8 cellular contexts compared by ENCODE assay signal in genomic region chr2:170715062-170715931, GRCh38. TPM values are rescaled to one million over a fixed set of nuclear protein-coding genes. Genes with fewer than 3 reads are reported as not detected.
DNase-seq lines count a peak whose midpoint lies in the region; ATAC-seq and TF ChIP-seq lines count a peak whose summit lies in the region.

Gene SP5, plus strand, starts transcription at chr2:170715337. Its CDS starts 176 bp downstream, at chr2:170715513.

- POLR2A ChIA-PET in activated CD8-positive, alpha-beta T cell treated with anti-CD3 and anti-CD28 coated beads, Interleukin-2, amount 10 ng/mL, durations not matched to agents 7 days and 5 days (lab: Charles Lee), result interaction anchor here (0.6 kb wide), 1 partner anchor 186 kb away, joined by 3 read pairs; no protein-coding TSS in a partner anchor
- POLR2A ChIA-PET in naive thymus-derived CD4-positive, alpha-beta T cell (lab: Charles Lee), result no interaction called here

- no peaks in the 10 kb centered on the region for H3K9me3 Mint-ChIP-seq in activated CD8-positive, alpha-beta T cell treated with anti-CD3 and anti-CD28 coated beads, Interleukin-2, amount 10 ng/mL, durations not matched to agents 7 days and 5 days (ENCODE audit: insufficient read depth)
- H3K9me3 Mint-ChIP-seq in naive thymus-derived CD4-positive, alpha-beta T cell, result peaks cover 0 to 7% (median 0%) of the 10 kb centered on the region in 11 donors

- peaks cover 75% of the 10 kb centered on the region for H3K27me3 Mint-ChIP-seq in activated CD8-positive, alpha-beta T cell treated with anti-CD3 and anti-CD28 coated beads, Interleukin-2, amount 10 ng/mL, durations not matched to agents 7 days and 5 days (ENCODE audit: low read depth)
- H3K27me3 Mint-ChIP-seq in naive thymus-derived CD4-positive, alpha-beta T cell, result peaks cover 67 to 74% (median 69%) of the 10 kb centered on the region in 5 donors

- H3K9me3 ChIP-seq in naive thymus-derived CD4-positive, alpha-beta T cell (ENCODE audit: control insufficient read depth in 2 of 3, low read length in 3 of 3), result no peaks in the 10 kb centered on the region

- no peak for TF ChIP-seq CTCF in GM06990 (IDR thresholded peaks at IDR 0.05; ENCODE audit: insufficient read depth, low read length, poor library complexity, severe bottlenecking)

- intact Hi-C loops in naive thymus-derived CD4-positive, alpha-beta T cell (cut with micrococcal nuclease), result loop anchor here (1.0 to 10.0 kb wide), 11 partner anchors 56 to 1387 kb away; partner anchors contain the start of genes ERICH2 (in 2 of the 2), DLX1 (in 1 of the 2), DLX2 (in 1 of the 2) and GAD1 (in 1 of the 2)

- peak; percentile 5 for DNase-seq in GM06990 (ENCODE audit: extremely low read depth, insufficient read length)
- peak; percentile 44 for DNase-seq in NCI-H2029 (lab: John Stamatoyannopoulos, UW)
- DNase-seq in activated CD8-positive, alpha-beta T cell treated with anti-CD3 and anti-CD28 coated beads, Interleukin-2, amount 10 ng/mL, durations not matched to agents 7 days and 5 days, result peak; percentile 54
- DNase-seq in fibroblast of gingiva (ENCODE audit: low read depth), result peak; percentile 18
- peak; percentile 25 to 63 (median 52) for DNase-seq in naive thymus-derived CD4-positive, alpha-beta T cell
- DNase-seq in NK-92 treated with Interleukin-12 subunit alpha and Interleukin-12 subunit beta, amount 100 ng/mL, for 24 hours (lab: John Stamatoyannopoulos, UW), result no peak

- H3K36me3 Mint-ChIP-seq in activated CD8-positive, alpha-beta T cell treated with anti-CD3 and anti-CD28 coated beads, Interleukin-2, amount 10 ng/mL, durations not matched to agents 7 days and 5 days (ENCODE audit: low read depth), result peaks cover 3% of the 10 kb centered on the region
- peaks cover 0 to 5% (median 0%) of the 10 kb centered on the region in 5 donors for H3K36me3 Mint-ChIP-seq in naive thymus-derived CD4-positive, alpha-beta T cell

- H3K4me3 ChIP-seq in GM06990 (replicated peaks; ENCODE audit: low read depth, low read length), result peak within 1 kb of the TSS; percentile 25; the same call in 1 of the 2 replicates
- H3K4me3 ChIP-seq in naive thymus-derived CD4-positive, alpha-beta T cell (ENCODE audit: low read length), result peak within 1 kb of the TSS; percentile 64

- no peak within 1 kb of the TSS for H3K27ac ChIP-seq in naive thymus-derived CD4-positive, alpha-beta T cell (ENCODE audit: low read depth, low read length)

- peak within 1 kb of the TSS; percentile 66 for H3K4me3 Mint-ChIP-seq in activated CD8-positive, alpha-beta T cell treated with anti-CD3 and anti-CD28 coated beads, Interleukin-2, amount 10 ng/mL, durations not matched to agents 7 days and 5 days
- peak within 1 kb of the TSS; percentile 81 to 99 (median 93) for H3K4me3 Mint-ChIP-seq in naive thymus-derived CD4-positive, alpha-beta T cell

- peaks cover 25% of the 10 kb centered on the region for H3K4me1 Mint-ChIP-seq in activated CD8-positive, alpha-beta T cell treated with anti-CD3 and anti-CD28 coated beads, Interleukin-2, amount 10 ng/mL, durations not matched to agents 7 days and 5 days (ENCODE audit: low read depth)
- peaks cover 18 to 50% (median 34%) of the 10 kb centered on the region in 7 donors for H3K4me1 Mint-ChIP-seq in naive thymus-derived CD4-positive, alpha-beta T cell

- peaks cover 0 to 39% of the 10 kb centered on the region in 2 donors for H3K4me1 ChIP-seq in naive thymus-derived CD4-positive, alpha-beta T cell (ENCODE audit: control insufficient read depth in 2 of 2, insufficient read depth in 2 of 2, low read length in 2 of 2)

- peak within 1 kb of the TSS; percentile 35 for H3K27ac Mint-ChIP-seq in activated CD8-positive, alpha-beta T cell treated with anti-CD3 and anti-CD28 coated beads, Interleukin-2, amount 10 ng/mL, durations not matched to agents 7 days and 5 days
- peak within 1 kb of the TSS in 5 of 9 donors; percentile 47 to 76 (median 52) for H3K27ac Mint-ChIP-seq in naive thymus-derived CD4-positive, alpha-beta T cell

- no peaks in the 10 kb centered on the region for H3K36me3 ChIP-seq in GM06990 (ENCODE audit: control insufficient read depth, insufficient read depth, low read length)
- H3K36me3 ChIP-seq in naive thymus-derived CD4-positive, alpha-beta T cell (ENCODE audit: control insufficient read depth in 2 of 3, insufficient read depth in 3 of 3, low read length in 3 of 3), result no peaks in the 10 kb centered on the region

- CTCF ChIA-PET in activated CD8-positive, alpha-beta T cell treated with anti-CD3 and anti-CD28 coated beads, Interleukin-2, amount 10 ng/mL, durations not matched to agents 7 days and 5 days (lab: Charles Lee), result interaction anchor here (1.0 to 1.4 kb wide), 2 partner anchors 97 to 306 kb away, joined by 3 read pairs; no protein-coding TSS in a partner anchor
- CTCF ChIA-PET in naive thymus-derived CD4-positive, alpha-beta T cell (lab: Charles Lee), result interaction anchor here (0.5 to 0.7 kb wide), 2 partner anchors 107 to 143 kb away, joined by 3 read pairs; no protein-coding TSS in a partner anchor

- no peaks in the 10 kb centered on the region; the same call in 1 of the 2 replicates for H3K27me3 ChIP-seq in GM06990 (replicated peaks; ENCODE audit: control insufficient read depth, insufficient read depth, low read length)
- peaks cover 11 to 41% of the 10 kb centered on the region in 2 donors for H3K27me3 ChIP-seq in naive thymus-derived CD4-positive, alpha-beta T cell (ENCODE audit: control insufficient read depth in 2 of 2, insufficient read depth in 2 of 2, low read length in 2 of 2)

- ATAC-seq in activated CD8-positive, alpha-beta T cell treated with anti-CD3 and anti-CD28 coated beads, Interleukin-2, amount 10 ng/mL, durations not matched to agents 7 days and 5 days, result peak; percentile 61
- peak; percentile 44 for ATAC-seq in naive thymus-derived CD4-positive, alpha-beta T cell
- ATAC-seq in HG03280 (IDR thresholded peaks at IDR 0.05; ENCODE audit: unreplicated experiment) (no peak), HG02642 (IDR thresholded peaks at IDR 0.05; ENCODE audit: poor library complexity, unreplicated experiment) (no peak)

RNA-seq across cellular contexts. Expression of gene SP5, which starts in this region (rescaled TPM):
- not detected for total RNA-seq in activated CD8-positive, alpha-beta T cell treated with anti-CD3 and anti-CD28 coated beads, Interleukin-2, amount 10 ng/mL, durations not matched to agents 7 days and 5 days
- total RNA-seq in naive thymus-derived CD4-positive, alpha-beta T cell, result not detected
- not detected for polyA plus RNA-seq in naive thymus-derived CD4-positive, alpha-beta T cell

Comparison
In these comparisons a context has a peak if more than half of its experiments do, and no peak if none do; other contexts are left out.
1. Peak in DNase-seq and ATAC-seq in activated CD8-positive, alpha-beta T cell treated with anti-CD3 and anti-CD28 coated beads, Interleukin-2, amount 10 ng/mL, durations not matched to agents 7 days and 5 days; RNA of the gene not detected or under 1 TPM.
2. Peak in DNase-seq, ATAC-seq and H3K4me3 ChIP-seq in naive thymus-derived CD4-positive, alpha-beta T cell; RNA of the gene not detected or under 1 TPM.